In genomic region chr19:50344661-50345318, GRCh38 we compare ENCODE assay signal across 1 cellular context.
TF ChIP-seq lines count a peak whose summit lies in the region.

No MANE protein-coding gene starts in this region.

TF ChIP-seq in GM12878, 131 proteins besides CTCF, POLR2A, EP300 and RAD21 (continued from another document):
- TF ChIP-seq ZBTB4 (CRISPR knock-in tag; IDR thresholded peaks at IDR 0.05) (no peak), PRDM15 (CRISPR knock-in tag; IDR thresholded peaks at IDR 0.05) (no peak), EED (IDR thresholded peaks at IDR 0.05; ENCODE audit: low read depth) (peak; percentile 97), JUNB (IDR thresholded peaks at IDR 0.05) (peak; percentile 35; the same call in 1 of the 2 replicates), IKZF2 (IDR thresholded peaks at IDR 0.05) (peak; percentile 98)
- TF ChIP-seq, protein P1, sequence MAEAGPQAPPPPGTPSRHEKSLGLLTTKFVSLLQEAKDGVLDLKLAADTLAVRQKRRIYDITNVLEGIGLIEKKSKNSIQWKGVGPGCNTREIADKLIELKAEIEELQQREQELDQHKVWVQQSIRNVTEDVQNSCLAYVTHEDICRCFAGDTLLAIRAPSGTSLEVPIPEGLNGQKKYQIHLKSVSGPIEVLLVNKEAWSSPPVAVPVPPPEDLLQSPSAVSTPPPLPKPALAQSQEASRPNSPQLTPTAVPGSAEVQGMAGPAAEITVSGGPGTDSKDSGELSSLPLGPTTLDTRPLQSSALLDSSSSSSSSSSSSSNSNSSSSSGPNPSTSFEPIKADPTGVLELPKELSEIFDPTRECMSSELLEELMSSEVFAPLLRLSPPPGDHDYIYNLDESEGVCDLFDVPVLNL (IDR thresholded peaks at IDR 0.05; ENCODE audit: low read depth, low read length), result no peak
- TF ChIP-seq, protein P2, sequence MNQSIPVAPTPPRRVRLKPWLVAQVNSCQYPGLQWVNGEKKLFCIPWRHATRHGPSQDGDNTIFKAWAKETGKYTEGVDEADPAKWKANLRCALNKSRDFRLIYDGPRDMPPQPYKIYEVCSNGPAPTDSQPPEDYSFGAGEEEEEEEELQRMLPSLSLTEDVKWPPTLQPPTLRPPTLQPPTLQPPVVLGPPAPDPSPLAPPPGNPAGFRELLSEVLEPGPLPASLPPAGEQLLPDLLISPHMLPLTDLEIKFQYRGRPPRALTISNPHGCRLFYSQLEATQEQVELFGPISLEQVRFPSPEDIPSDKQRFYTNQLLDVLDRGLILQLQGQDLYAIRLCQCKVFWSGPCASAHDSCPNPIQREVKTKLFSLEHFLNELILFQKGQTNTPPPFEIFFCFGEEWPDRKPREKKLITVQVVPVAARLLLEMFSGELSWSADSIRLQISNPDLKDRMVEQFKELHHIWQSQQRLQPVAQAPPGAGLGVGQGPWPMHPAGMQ (IDR thresholded peaks at IDR 0.05; ENCODE audit: borderline replicate concordance), result no peak
TF ChIP-seq in GM12878: peak in this region for 57.
